Comparison of ENCODE assay signal across 4 cellular contexts in genomic region chr14:21225164-21225563, GRCh38. TPM values are rescaled to one million over a fixed set of nuclear protein-coding genes. Genes with fewer than 3 reads are reported as not detected.
"Had no signal": no experiment of that assay in that cellular context is flagged by ENCODE, and none has a peak within 500 bp of the region (broad histone marks: within the 10 kb centered on the region; RNA-seq: fewer than 3 reads in every experiment).

No MANE protein-coding gene starts in this region.

RNA-seq across cellular contexts. Expression of gene RPGRIP1, which starts 54.7 kb away (rescaled TPM):
- total RNA-seq: activated CD4-positive, alpha-beta T cell treated with anti-CD3 and anti-CD28 coated beads, Interleukin-2, amount 10 ng/mL, durations not matched to agents 7 days and 5 days; astrocyte; body of pancreas; T-helper 2 cell treated with Interferon-gamma antibody and Interleukin-4, amounts not matched to agents 100 ng/mL and 5 ng/mL, for 36 hours had no signal
